1 cellular context compared by ENCODE assay signal in the genomic region with DNA sequence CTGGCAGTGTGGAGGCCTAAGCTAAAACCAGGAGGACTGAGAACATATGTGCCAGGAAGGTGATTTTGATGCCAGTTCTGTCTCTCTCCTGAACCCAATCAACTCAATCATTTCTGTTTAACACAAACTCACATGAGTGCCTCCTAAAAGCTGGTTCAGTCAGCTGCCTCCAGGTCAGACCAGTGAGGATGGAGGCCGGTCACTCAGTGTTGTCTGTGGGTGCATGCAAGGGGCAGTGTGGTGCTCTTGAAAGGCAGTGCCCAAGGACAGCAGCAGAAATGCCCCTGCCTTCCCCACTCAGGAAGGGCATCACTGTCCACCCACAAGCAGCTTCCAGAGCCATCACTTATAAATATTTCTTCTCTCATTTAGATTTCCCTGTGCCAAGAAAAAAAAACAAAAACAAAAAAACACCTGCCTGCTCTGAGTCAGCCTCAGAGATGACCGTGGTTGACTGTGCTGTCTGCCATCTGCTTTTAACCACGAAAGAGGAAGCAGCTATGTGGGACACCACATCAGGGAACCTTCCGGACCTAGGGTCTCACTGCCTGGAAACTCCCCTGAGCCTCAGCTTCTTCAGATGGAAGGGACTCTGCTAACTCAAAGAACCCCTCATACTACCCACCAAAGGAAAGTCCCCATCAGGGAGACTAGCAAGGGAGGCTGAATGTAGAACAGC.
TF ChIP-seq lines count a peak whose summit lies in the region.

No MANE protein-coding gene starts in this region.

TF ChIP-seq in SK-N-SH, 30 proteins besides CTCF, POLR2A, EP300 and RAD21 (continued from another document):
- 0 out of 2 replicates have a peak, but pooled peaks have one; percentile 4 for TF ChIP-seq USF1 (IDR thresholded peaks at IDR 0.05; ENCODE audit: borderline replicate concordance, low read depth)
- no peak for TF ChIP-seq TAF1 (IDR thresholded peaks at IDR 0.05; ENCODE audit: borderline replicate concordance, low read depth, low read length)
- no peak for TF ChIP-seq ELF1 (IDR thresholded peaks at IDR 0.05)
- peak; percentile 91 for TF ChIP-seq TCF12 (IDR thresholded peaks at IDR 0.05)
- TF ChIP-seq, protein P1, sequence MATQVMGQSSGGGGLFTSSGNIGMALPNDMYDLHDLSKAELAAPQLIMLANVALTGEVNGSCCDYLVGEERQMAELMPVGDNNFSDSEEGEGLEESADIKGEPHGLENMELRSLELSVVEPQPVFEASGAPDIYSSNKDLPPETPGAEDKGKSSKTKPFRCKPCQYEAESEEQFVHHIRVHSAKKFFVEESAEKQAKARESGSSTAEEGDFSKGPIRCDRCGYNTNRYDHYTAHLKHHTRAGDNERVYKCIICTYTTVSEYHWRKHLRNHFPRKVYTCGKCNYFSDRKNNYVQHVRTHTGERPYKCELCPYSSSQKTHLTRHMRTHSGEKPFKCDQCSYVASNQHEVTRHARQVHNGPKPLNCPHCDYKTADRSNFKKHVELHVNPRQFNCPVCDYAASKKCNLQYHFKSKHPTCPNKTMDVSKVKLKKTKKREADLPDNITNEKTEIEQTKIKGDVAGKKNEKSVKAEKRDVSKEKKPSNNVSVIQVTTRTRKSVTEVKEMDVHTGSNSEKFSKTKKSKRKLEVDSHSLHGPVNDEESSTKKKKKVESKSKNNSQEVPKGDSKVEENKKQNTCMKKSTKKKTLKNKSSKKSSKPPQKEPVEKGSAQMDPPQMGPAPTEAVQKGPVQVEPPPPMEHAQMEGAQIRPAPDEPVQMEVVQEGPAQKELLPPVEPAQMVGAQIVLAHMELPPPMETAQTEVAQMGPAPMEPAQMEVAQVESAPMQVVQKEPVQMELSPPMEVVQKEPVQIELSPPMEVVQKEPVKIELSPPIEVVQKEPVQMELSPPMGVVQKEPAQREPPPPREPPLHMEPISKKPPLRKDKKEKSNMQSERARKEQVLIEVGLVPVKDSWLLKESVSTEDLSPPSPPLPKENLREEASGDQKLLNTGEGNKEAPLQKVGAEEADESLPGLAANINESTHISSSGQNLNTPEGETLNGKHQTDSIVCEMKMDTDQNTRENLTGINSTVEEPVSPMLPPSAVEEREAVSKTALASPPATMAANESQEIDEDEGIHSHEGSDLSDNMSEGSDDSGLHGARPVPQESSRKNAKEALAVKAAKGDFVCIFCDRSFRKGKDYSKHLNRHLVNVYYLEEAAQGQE (IDR thresholded peaks at IDR 0.05; ENCODE audit: low read depth, low read length) = no peak
- TF ChIP-seq, protein P2, sequence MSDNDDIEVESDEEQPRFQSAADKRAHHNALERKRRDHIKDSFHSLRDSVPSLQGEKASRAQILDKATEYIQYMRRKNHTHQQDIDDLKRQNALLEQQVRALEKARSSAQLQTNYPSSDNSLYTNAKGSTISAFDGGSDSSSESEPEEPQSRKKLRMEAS (IDR thresholded peaks at IDR 0.05; ENCODE audit: low read depth) = no peak
- TF ChIP-seq GATA2 (CRISPR knock-in tag; IDR thresholded peaks at IDR 0.05) = no peak
- TF ChIP-seq JUND (IDR thresholded peaks at IDR 0.05) = peak; percentile 58
